Comparison of ENCODE assay signal across 19 cellular contexts in the genomic region with DNA sequence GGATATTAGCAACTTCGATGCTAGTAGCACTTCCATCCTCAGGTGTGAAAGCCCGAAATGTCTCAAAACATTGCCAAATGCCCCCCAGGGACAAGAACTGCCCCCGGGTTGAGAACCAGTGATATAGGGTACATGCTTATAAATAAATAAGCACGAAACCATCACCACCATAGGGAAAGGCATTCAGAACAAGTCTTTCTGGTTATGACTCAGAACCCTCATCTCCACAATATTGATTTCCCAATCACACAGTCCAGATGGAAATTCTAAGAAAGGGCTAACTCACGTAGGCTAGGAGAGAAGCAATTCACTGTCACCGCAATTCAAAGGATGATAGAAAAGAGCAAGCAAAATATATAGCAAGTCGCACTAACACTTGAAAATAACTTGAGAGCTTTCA.
DNase-seq lines count a peak whose midpoint lies in the region; ATAC-seq and TF ChIP-seq lines count a peak whose summit lies in the region.
"Had no signal": no experiment of that assay in that cellular context is flagged by ENCODE, and none has a peak within 500 bp of the region (broad histone marks: within the 10 kb centered on the region; RNA-seq: fewer than 3 reads in every experiment).

No MANE protein-coding gene starts in this region.

- in situ Hi-C loops in mammary epithelial cell (cut with MboI; ENCODE audit: low sequenced_read_pairs in 2 of 2) = no loop called here

- H3K9me3 ChIP-seq in PC-3 (ENCODE audit: low read length) (no peaks in the 10 kb centered on the region), mammary epithelial cell (replicated peaks; ENCODE audit: insufficient read depth, low read length) (peaks cover 3% of the 10 kb centered on the region), mucosa of descending colon (no peaks in the 10 kb centered on the region), smooth muscle cell (replicated peaks; ENCODE audit: low read depth) (no peaks in the 10 kb centered on the region)
- H3K9me3 ChIP-seq: BE2C, SK-N-SH had no signal

- H3K4me3 ChIP-seq in PC-3 (ENCODE audit: low read length) (no peak overlapping the region), mammary epithelial cell (replicated peaks in 1 of 3; ENCODE audit: insufficient read depth in 1 of 3, low read depth in 2 of 3, low read length in 3 of 3) (no peak overlapping the region), mucosa of descending colon (no peak overlapping the region), dorsolateral prefrontal cortex (no peak overlapping the region), smooth muscle cell (no peak overlapping the region)

- no peaks in the 10 kb centered on the region for H4K20me1 ChIP-seq in PC-3 (ENCODE audit: low read length)
- H4K20me1 ChIP-seq in mammary epithelial cell (ENCODE audit: insufficient read depth, low read length) = no peaks in the 10 kb centered on the region
- no peaks in the 10 kb centered on the region for H4K20me1 ChIP-seq in smooth muscle cell (ENCODE audit: low read depth)

- intact Hi-C loops in PC-3 (cut with micrococcal nuclease) (no loop called here), mammary epithelial cell (cut with micrococcal nuclease) (no loop called here), mucosa of descending colon (cut with DNase I, micrococcal nuclease) (no loop called here), dorsolateral prefrontal cortex (cut with DNase I) (no loop called here)

- H3K27ac ChIP-seq in PC-3 (ENCODE audit: low read length) (no peak overlapping the region), mammary epithelial cell (ENCODE audit: insufficient read depth, low read depth, low read length) (no peak overlapping the region), dorsolateral prefrontal cortex (no peak overlapping the region), smooth muscle cell (ENCODE audit: low read depth) (no peak overlapping the region)

- POLR2A ChIA-PET in PC-3 (lab: Charles Lee; ENCODE audit: unreplicated experiment) = no interaction called here

- BruUV-seq in PC-3 (replicated peaks; lab: Mats Ljungman, UMichigan) (no TSS peak), mammary epithelial cell (replicated peaks; lab: Mats Ljungman, UMichigan) (no TSS peak)

- CTCF ChIA-PET in PC-3 (lab: Charles Lee) (no interaction called here), mammary epithelial cell (lab: Charles Lee; ENCODE audit: low non-redundant PET) (no interaction called here)

- no peaks in the 10 kb centered on the region for H3K9me2 ChIP-seq in PC-3 (replicated peaks; ENCODE audit: low read length)
- H3K9me2 ChIP-seq: SK-N-SH had no signal

- H3K36me3 ChIP-seq in PC-3 (ENCODE audit: low read depth, low read length) = no peaks in the 10 kb centered on the region
- H3K36me3 ChIP-seq in mammary epithelial cell (ENCODE audit: insufficient read depth, low read length) = no peaks in the 10 kb centered on the region
- H3K36me3 ChIP-seq in mucosa of descending colon (ENCODE audit: low read depth) = no peaks in the 10 kb centered on the region
- H3K36me3 ChIP-seq in smooth muscle cell (ENCODE audit: low read depth) = no peaks in the 10 kb centered on the region
- H3K36me3 ChIP-seq: BE2C had no signal

- dilution Hi-C loops in mammary epithelial cell (cut with HindIII; ENCODE audit: low sequenced_read_pairs) = no loop called here

- no peaks in the 10 kb centered on the region for H3K79me2 ChIP-seq in PC-3 (ENCODE audit: low read length)
- H3K79me2 ChIP-seq in mammary epithelial cell (ENCODE audit: insufficient read depth, low read length) = no peaks in the 10 kb centered on the region
- no peaks in the 10 kb centered on the region for H3K79me2 ChIP-seq in smooth muscle cell (ENCODE audit: low read depth)

- H3K4me2 ChIP-seq in PC-3 (ENCODE audit: low read length) (peak overlapping the region; percentile 54), mammary epithelial cell (ENCODE audit: insufficient read depth, low read depth, low read length) (no peak overlapping the region), smooth muscle cell (no peak overlapping the region)
- H3K4me2 ChIP-seq: SK-N-SH had no signal

- peak; percentile 62 for DNase-seq in MV-4-11 (lab: John Stamatoyannopoulos, UW)
- DNase-seq in PC-3 = peak; percentile 79
- DNase-seq in mammary epithelial cell = peak; percentile 67
- no peak for DNase-seq in T-helper 9 cell
- no peak for DNase-seq in mucosa of descending colon
- no peak for DNase-seq in dorsolateral prefrontal cortex
- no peak for DNase-seq in smooth muscle cell (lab: John Stamatoyannopoulos, UW; ENCODE audit: unreplicated experiment)
- DNase-seq: BE2C; EL; Karpas-422; NCI-H1105 treated with DMSO at 0.1 percent for 48 hours; NCI-H2029 treated with DMSO at 0.1 percent for 48 hours; NCI-H226; NCI-H524; NCI-H774; NK-92 treated with Interleukin-12 subunit alpha and Interleukin-12 subunit beta, amount 100 ng/mL, for 24 hours; RPMI8226; SIG-M5; SK-N-SH had no signal

- H3K9ac ChIP-seq in PC-3 (ENCODE audit: low read length) (no peak overlapping the region), mammary epithelial cell (ENCODE audit: insufficient read depth, low read length) (no peak overlapping the region), smooth muscle cell (ENCODE audit: low read depth) (no peak overlapping the region)
- H3K9ac ChIP-seq: SK-N-SH had no signal

- ATAC-seq in PC-3 (no peak), mucosa of descending colon (no peak)

- H3K27me3 ChIP-seq in PC-3 (ENCODE audit: low read length) (no peaks in the 10 kb centered on the region), mammary epithelial cell (ENCODE audit: insufficient read depth, low read length) (no peaks in the 10 kb centered on the region), dorsolateral prefrontal cortex (peaks cover 0 to 50% (median 6%) of the 10 kb centered on the region in 45 donors), smooth muscle cell (ENCODE audit: low read depth) (no peaks in the 10 kb centered on the region)
- H3K27me3 ChIP-seq: BE2C had no signal

- no peaks in the 10 kb centered on the region for H3F3A ChIP-seq in PC-3 (ENCODE audit: low read length, unreplicated experiment)
- no peaks in the 10 kb centered on the region for H3F3A ChIP-seq in smooth muscle cell (ENCODE audit: low read depth)

- H2AFZ ChIP-seq in PC-3 (ENCODE audit: low read length) (no peak overlapping the region), mammary epithelial cell (ENCODE audit: low read depth, low read length) (no peak overlapping the region), smooth muscle cell (ENCODE audit: low read depth) (no peak overlapping the region)

- no peak for TF ChIP-seq CTCF in PC-3 (conservative IDR thresholded peaks at IDR 0.05; ENCODE audit: low read depth, low read length)
- no peak for TF ChIP-seq CTCF in mammary epithelial cell (conservative IDR thresholded peaks at IDR 0.05 in 1 of 2, IDR thresholded peaks at IDR 0.05 in 1 of 2; ENCODE audit: extremely low read depth in 1 of 2, insufficient read depth in 1 of 2, low read depth in 1 of 2, low read length in 2 of 2)
- no peak for TF ChIP-seq CTCF in mucosa of descending colon (IDR thresholded peaks at IDR 0.05)
- no peak for TF ChIP-seq CTCF in dorsolateral prefrontal cortex (IDR thresholded peaks at IDR 0.05 in 54 of 56, conservative IDR thresholded peaks at IDR 0.05 in 2 of 56; ENCODE audit: low read depth in 1 of 56, partially characterized antibody in 56 of 56)
- no peak for TF ChIP-seq CTCF in smooth muscle cell (IDR thresholded peaks at IDR 0.05; ENCODE audit: borderline replicate concordance, insufficient read depth, poor library complexity, severe bottlenecking)

- H3K4me1 ChIP-seq in PC-3 (ENCODE audit: insufficient read depth, low read length) = peaks cover 10% of the 10 kb centered on the region
- H3K4me1 ChIP-seq in mammary epithelial cell (ENCODE audit: insufficient read depth, low read length) = peaks cover 10% of the 10 kb centered on the region
- no peaks in the 10 kb centered on the region for H3K4me1 ChIP-seq in mucosa of descending colon (ENCODE audit: low read depth)
- H3K4me1 ChIP-seq in smooth muscle cell (ENCODE audit: low read depth) = no peaks in the 10 kb centered on the region
- H3K4me1 ChIP-seq: BE2C had no signal

- WGBS in mammary epithelial cell (ENCODE audit: low coverage, missing lambda C conversion rate) = 52% methylated on average over 6 of the region's 7 CpGs
- WGBS in smooth muscle cell (ENCODE audit: low lambda C conversion rate) = 82% methylated on average over 7 of the region's 7 CpGs

Comparison
In these comparisons a context has a peak if more than half of its experiments do, and no peak if none do; other contexts are left out.
1. DNase-seq: peak in MV-4-11 (single experiment), PC-3 (single experiment) and mammary epithelial cell (single experiment); none in T-helper 9 cell (single experiment), mucosa of descending colon (0 of 3), dorsolateral prefrontal cortex (0 of 10) and smooth muscle cell (single experiment).